In genomic region chr7:151867912-151868804, GRCh38 we compare ENCODE assay signal across 12 cellular contexts. TPM values are rescaled to one million over a fixed set of nuclear protein-coding genes. Genes with fewer than 3 reads are reported as not detected.
DNase-seq lines count a peak whose midpoint lies in the region; ATAC-seq and TF ChIP-seq lines count a peak whose summit lies in the region.
"Had no signal": no experiment of that assay in that cellular context is flagged by ENCODE, and none has a peak within 500 bp of the region (broad histone marks: within the 10 kb centered on the region; RNA-seq: fewer than 3 reads in every experiment).

No MANE protein-coding gene starts in this region.

- 49 to 59% methylated on average over 26 of the region's 26 CpGs for WGBS in esophagus, 2 donors
- WGBS in ovary, 3 donors, result 12 to 20% (median 17%) methylated on average over 26 of the region's 26 CpGs

- no peak for TF ChIP-seq CTCF in ovary (IDR thresholded peaks at IDR 0.05)

- TF ChIP-seq EP300 in ovary (IDR thresholded peaks at IDR 0.05), result no peak

- H3K4me1 ChIP-seq in esophagus (ENCODE audit: control insufficient read depth in 2 of 2, insufficient read depth in 2 of 2, low read length in 1 of 2), result peaks cover 11 to 13% of the 10 kb centered on the region in 2 donors
- H3K4me1 ChIP-seq in ovary (ENCODE audit: insufficient read depth), result peaks cover 27% of the 10 kb centered on the region

- H3K27ac ChIP-seq in esophagus (ENCODE audit: low read depth in 2 of 2, low read length in 1 of 2), result peak overlapping the region; percentile 51
- peak overlapping the region; percentile 58 to 76 for H3K27ac ChIP-seq in ovary

- DNase-seq in Right ventricle myocardium inferior (ENCODE audit: missing footprints), result no peak
- DNase-seq in cardiac septum (ENCODE audit: low spot score), result no peak
- DNase-seq in ovary, result peak; percentile 60 to 81 (median 65)
- DNase-seq in activated effector memory CD4-positive, alpha-beta T cell treated with Interleukin-2 at 50 U/mL for 16 hours, result no peak
- DNase-seq: DMS79, midbrain, NCI-H82 had no signal

- no peaks in the 10 kb centered on the region for H3K9me3 ChIP-seq in esophagus (ENCODE audit: control insufficient read depth in 2 of 2, insufficient read depth in 1 of 2, low read depth in 1 of 2, low read length in 1 of 2)
- no peaks in the 10 kb centered on the region for H3K9me3 ChIP-seq in ovary

- no peaks in the 10 kb centered on the region for H3K27me3 ChIP-seq in esophagus (ENCODE audit: control insufficient read depth in 1 of 2, insufficient read depth in 2 of 2, low read length in 2 of 2)
- H3K27me3 ChIP-seq in ovary, result no peaks in the 10 kb centered on the region

- no peak for TF ChIP-seq POLR2A in ovary (IDR thresholded peaks at IDR 0.05)

- intact Hi-C loops in Right ventricle myocardium inferior (cut with DNase I), result loop anchor here (5.0 kb wide), 1 partner anchor 86 kb away; no protein-coding TSS in a partner anchor
- intact Hi-C loops in cardiac septum (cut with DNase I), result loop anchor here (10.0 kb wide), 1 partner anchor 157 kb away; the partner anchor contains the start of gene GALNT11
- intact Hi-C loops in ovary (cut with DNase I), result loop anchor here in 1 of 4 donors (5.0 kb wide), 1 partner anchor 86 kb away; no protein-coding TSS in a partner anchor

- H3K36me3 ChIP-seq in esophagus (ENCODE audit: control insufficient read depth in 2 of 2, insufficient read depth in 2 of 2, low read length in 1 of 2), result no peaks in the 10 kb centered on the region
- no peaks in the 10 kb centered on the region for H3K36me3 ChIP-seq in ovary

- no peak overlapping the region for H3K4me3 ChIP-seq in esophagus (ENCODE audit: low read depth in 1 of 2, low read length in 2 of 2)
- no peak overlapping the region for H3K4me3 ChIP-seq in ovary

- ATAC-seq in Right ventricle myocardium inferior (peak; percentile 69), GM18909 (IDR thresholded peaks at IDR 0.05; ENCODE audit: poor library complexity, unreplicated experiment) (no peak), GM21723 (IDR thresholded peaks at IDR 0.05; ENCODE audit: unreplicated experiment) (no peak), HG02588 (IDR thresholded peaks at IDR 0.05; ENCODE audit: unreplicated experiment) (no peak)
- ATAC-seq: activated CD4-positive, CD25-positive, alpha-beta regulatory T cell treated with anti-CD3 and anti-CD28 coated beads, Interleukin-2, amount 50 U/mL, for 24 hours had no signal

RNA-seq across cellular contexts. Expression of gene PRKAG2, which starts 8.8 kb away (rescaled TPM):
- total RNA-seq in Right ventricle myocardium inferior (122 TPM), cardiac septum (106 TPM), ovary (10 to 100 TPM in 6 of 7 donors, 1 to 10 TPM in 1; 9.3 to 37.7 (median 22.6) TPM)
- polyA plus RNA-seq in esophagus (10 to 100 TPM in 1 of 2 donors, 1 to 10 TPM in 1; 9.0 to 11.2 TPM), ovary (10 to 100 TPM; 14.6 to 32.1 TPM)

Comparison
In these comparisons a context has a peak if more than half of its experiments do, and no peak if none do; other contexts are left out.
1. DNase-seq: peak in ovary (5 of 5); none in Right ventricle myocardium inferior (single experiment), cardiac septum (single experiment) and activated effector memory CD4-positive, alpha-beta T cell treated with Interleukin-2 at 50 U/mL for 16 hours (single experiment).